Comparison of ENCODE assay signal across 21 cellular contexts in genomic region chr1:239703067-239703466, GRCh38.
DNase-seq lines count a peak whose midpoint lies in the region; ATAC-seq lines count a peak whose summit lies in the region.
"Had no signal": no experiment of that assay in that cellular context is flagged by ENCODE, and none has a peak within 500 bp of the region (broad histone marks: within the 10 kb centered on the region; RNA-seq: fewer than 3 reads in every experiment).

No MANE protein-coding gene starts in this region.

- peaks cover 8 to 23% of the 10 kb centered on the region in 2 donors for H3K36me3 Mint-ChIP-seq in activated T-cell treated with anti-CD3 and anti-CD28 coated beads, Interleukin-2, amount 50 U/mL, for 72 hours (ENCODE audit: insufficient read depth in 2 of 2)
- peaks cover 24% of the 10 kb centered on the region for H3K36me3 Mint-ChIP-seq in activated naive CD8-positive, alpha-beta T cell
- peaks cover 35% of the 10 kb centered on the region for H3K36me3 Mint-ChIP-seq in activated naive CD8-positive, alpha-beta T cell treated with anti-CD3 and anti-CD28 coated beads for 36 hours
- peaks cover 20% of the 10 kb centered on the region for H3K36me3 Mint-ChIP-seq in activated naive CD8-positive, alpha-beta T cell treated with anti-CD3 and anti-CD28 coated beads, Interleukin-2, amount 50 U/mL, for 24 hours (ENCODE audit: low read depth)
- H3K36me3 Mint-ChIP-seq in stimulated activated effector memory CD8-positive, alpha-beta T cell treated with anti-CD3 and anti-CD28 coated beads, Interleukin-12 subunit alpha, Interleukin-12 subunit beta, amount 100 ng/mL, for 72 hours, result peaks cover 31% of the 10 kb centered on the region
- H3K36me3 Mint-ChIP-seq: CD14-positive monocyte had no signal

- ATAC-seq in activated T-cell treated with anti-CD3 and anti-CD28 coated beads, Interleukin-2, amount 50 U/mL, for 72 hours (replicated peaks in 1 of 2), result peak; percentile 51 to 81
- no peak for ATAC-seq in activated naive CD8-positive, alpha-beta T cell treated with anti-CD3 and anti-CD28 coated beads, Interleukin-2, amount 50 U/mL, for 24 hours
- ATAC-seq in stimulated activated effector memory CD8-positive, alpha-beta T cell treated with anti-CD3 and anti-CD28 coated beads, Interleukin-12 subunit alpha, Interleukin-12 subunit beta, amount 100 ng/mL, for 72 hours, result peak; percentile 57
- ATAC-seq in GM19395 (IDR thresholded peaks at IDR 0.05; ENCODE audit: unreplicated experiment), result no peak
- ATAC-seq: A549, HCT116 had no signal

- DNase-seq in activated T-cell treated with anti-CD3 and anti-CD28 coated beads, Interleukin-2, amount 50 U/mL, for 72 hours, result no peak
- DNase-seq in activated T-cell treated with anti-CD3 and anti-CD28 coated beads, Interleukin-2, amount 50 U/mL, for 48 hours, result no peak
- DNase-seq in activated naive CD8-positive, alpha-beta T cell treated with anti-CD3 and anti-CD28 coated beads for 36 hours, result no peak
- no peak for DNase-seq in activated naive CD8-positive, alpha-beta T cell treated with anti-CD3 and anti-CD28 coated beads, Interleukin-2, amount 50 U/mL, for 24 hours
- DNase-seq in stimulated activated effector memory CD8-positive, alpha-beta T cell treated with anti-CD3 and anti-CD28 coated beads, Interleukin-12 subunit alpha, Interleukin-12 subunit beta, amount 100 ng/mL, for 72 hours (ENCODE audit: low spot score in 2 of 2), result no peak
- no peak for DNase-seq in stimulated activated CD4-positive, alpha-beta T cell treated with anti-CD3 and anti-CD28 coated beads, Interleukin-4, amount 100 ng/mL, for 4 hours
- DNase-seq: 8988T; ACHN; AML-193; BE2C; Caco-2; CD4-positive, alpha-beta memory T cell; DMS153; DND-41; GM23248; H9 had no signal

- no peaks in the 10 kb centered on the region for H3K27me3 Mint-ChIP-seq in activated T-cell treated with anti-CD3 and anti-CD28 coated beads, Interleukin-2, amount 50 U/mL, for 72 hours (ENCODE audit: low read depth)
- H3K27me3 Mint-ChIP-seq in activated naive CD8-positive, alpha-beta T cell, result no peaks in the 10 kb centered on the region
- no peaks in the 10 kb centered on the region for H3K27me3 Mint-ChIP-seq in activated naive CD8-positive, alpha-beta T cell treated with anti-CD3 and anti-CD28 coated beads for 36 hours
- H3K27me3 Mint-ChIP-seq in activated naive CD8-positive, alpha-beta T cell treated with anti-CD3 and anti-CD28 coated beads, Interleukin-2, amount 50 U/mL, for 24 hours, result no peaks in the 10 kb centered on the region
- H3K27me3 Mint-ChIP-seq: CD4-positive, alpha-beta memory T cell had no signal

- peaks cover 30% of the 10 kb centered on the region for H3K4me1 Mint-ChIP-seq in activated T-cell treated with anti-CD3 and anti-CD28 coated beads, Interleukin-2, amount 50 U/mL, for 72 hours (ENCODE audit: low read depth)
- H3K4me1 Mint-ChIP-seq in activated naive CD8-positive, alpha-beta T cell (ENCODE audit: low read depth), result peaks cover 19% of the 10 kb centered on the region
- H3K4me1 Mint-ChIP-seq in activated naive CD8-positive, alpha-beta T cell treated with anti-CD3 and anti-CD28 coated beads for 36 hours, result peaks cover 3% of the 10 kb centered on the region
- peaks cover 2% of the 10 kb centered on the region for H3K4me1 Mint-ChIP-seq in activated naive CD8-positive, alpha-beta T cell treated with anti-CD3 and anti-CD28 coated beads, Interleukin-2, amount 50 U/mL, for 24 hours
- peaks cover 6% of the 10 kb centered on the region for H3K4me1 Mint-ChIP-seq in stimulated activated effector memory CD8-positive, alpha-beta T cell treated with anti-CD3 and anti-CD28 coated beads, Interleukin-12 subunit alpha, Interleukin-12 subunit beta, amount 100 ng/mL, for 72 hours
- H3K4me1 Mint-ChIP-seq: CD14-positive monocyte had no signal

- H3K9me3 Mint-ChIP-seq in activated T-cell treated with anti-CD3 and anti-CD28 coated beads, Interleukin-2, amount 50 U/mL, for 72 hours, result peaks cover 0 to 3% of the 10 kb centered on the region in 2 donors
- H3K9me3 Mint-ChIP-seq in activated naive CD8-positive, alpha-beta T cell (ENCODE audit: low read depth), result no peaks in the 10 kb centered on the region
- H3K9me3 Mint-ChIP-seq in activated naive CD8-positive, alpha-beta T cell treated with anti-CD3 and anti-CD28 coated beads for 36 hours, result peaks cover 2% of the 10 kb centered on the region
- H3K9me3 Mint-ChIP-seq in activated naive CD8-positive, alpha-beta T cell treated with anti-CD3 and anti-CD28 coated beads, Interleukin-2, amount 50 U/mL, for 24 hours, result no peaks in the 10 kb centered on the region
- H3K9me3 Mint-ChIP-seq in stimulated activated effector memory CD8-positive, alpha-beta T cell treated with anti-CD3 and anti-CD28 coated beads, Interleukin-12 subunit alpha, Interleukin-12 subunit beta, amount 100 ng/mL, for 72 hours, result no peaks in the 10 kb centered on the region
- H3K9me3 Mint-ChIP-seq: H9 had no signal

- no peak overlapping the region for H3K27ac Mint-ChIP-seq in activated T-cell treated with anti-CD3 and anti-CD28 coated beads, Interleukin-2, amount 50 U/mL, for 72 hours
- H3K27ac Mint-ChIP-seq in activated naive CD8-positive, alpha-beta T cell, result peak overlapping the region; percentile 35
- H3K27ac Mint-ChIP-seq in activated naive CD8-positive, alpha-beta T cell treated with anti-CD3 and anti-CD28 coated beads for 36 hours, result no peak overlapping the region
- peak overlapping the region; percentile 10 for H3K27ac Mint-ChIP-seq in activated naive CD8-positive, alpha-beta T cell treated with anti-CD3 and anti-CD28 coated beads, Interleukin-2, amount 50 U/mL, for 24 hours
- no peak overlapping the region for H3K27ac Mint-ChIP-seq in stimulated activated effector memory CD8-positive, alpha-beta T cell treated with anti-CD3 and anti-CD28 coated beads, Interleukin-12 subunit alpha, Interleukin-12 subunit beta, amount 100 ng/mL, for 72 hours
- H3K27ac Mint-ChIP-seq: CD14-positive monocyte, H9 had no signal

- H3K4me3 Mint-ChIP-seq in activated T-cell treated with anti-CD3 and anti-CD28 coated beads, Interleukin-2, amount 50 U/mL, for 72 hours, result peak overlapping the region in 1 of 2 donors; percentile 15
- H3K4me3 Mint-ChIP-seq in activated naive CD8-positive, alpha-beta T cell, result no peak overlapping the region
- no peak overlapping the region for H3K4me3 Mint-ChIP-seq in activated naive CD8-positive, alpha-beta T cell treated with anti-CD3 and anti-CD28 coated beads for 36 hours
- H3K4me3 Mint-ChIP-seq in activated naive CD8-positive, alpha-beta T cell treated with anti-CD3 and anti-CD28 coated beads, Interleukin-2, amount 50 U/mL, for 24 hours, result no peak overlapping the region
- H3K4me3 Mint-ChIP-seq in stimulated activated effector memory CD8-positive, alpha-beta T cell treated with anti-CD3 and anti-CD28 coated beads, Interleukin-12 subunit alpha, Interleukin-12 subunit beta, amount 100 ng/mL, for 72 hours, result no peak overlapping the region
- H3K4me3 Mint-ChIP-seq: CD14-positive monocyte; CD4-positive, alpha-beta memory T cell; H9 had no signal

Comparison
In these comparisons a context has a peak if more than half of its experiments do, and no peak if none do; other contexts are left out.
1. H3K27ac Mint-ChIP-seq: peak in activated naive CD8-positive, alpha-beta T cell (single experiment) and activated naive CD8-positive, alpha-beta T cell treated with anti-CD3 and anti-CD28 coated beads, Interleukin-2, amount 50 U/mL, for 24 hours (single experiment); none in activated T-cell treated with anti-CD3 and anti-CD28 coated beads, Interleukin-2, amount 50 U/mL, for 72 hours (single experiment), activated naive CD8-positive, alpha-beta T cell treated with anti-CD3 and anti-CD28 coated beads for 36 hours (single experiment) and stimulated activated effector memory CD8-positive, alpha-beta T cell treated with anti-CD3 and anti-CD28 coated beads, Interleukin-12 subunit alpha, Interleukin-12 subunit beta, amount 100 ng/mL, for 72 hours (single experiment).
2. ATAC-seq: peak in activated T-cell treated with anti-CD3 and anti-CD28 coated beads, Interleukin-2, amount 50 U/mL, for 72 hours (2 of 2) and stimulated activated effector memory CD8-positive, alpha-beta T cell treated with anti-CD3 and anti-CD28 coated beads, Interleukin-12 subunit alpha, Interleukin-12 subunit beta, amount 100 ng/mL, for 72 hours (single experiment); none in activated naive CD8-positive, alpha-beta T cell treated with anti-CD3 and anti-CD28 coated beads, Interleukin-2, amount 50 U/mL, for 24 hours (single experiment) and GM19395 (single experiment).